In genomic region chr14:23120405-23121251, GRCh38 we compare ENCODE assay signal across 1 cellular context.
TF ChIP-seq lines count a peak whose summit lies in the region.

No MANE protein-coding gene starts in this region.

TF ChIP-seq in K562, 482 proteins besides CTCF, POLR2A, EP300 and RAD21 (continued from another document and continues in another):
- TF ChIP-seq TCF7 (IDR thresholded peaks at IDR 0.05; ENCODE audit: borderline replicate concordance) (no peak), FOS (IDR thresholded peaks at IDR 0.05; ENCODE audit: extremely low read depth, insufficient read length) (no peak), ETV5 (CRISPR knock-in tag; IDR thresholded peaks at IDR 0.05; ENCODE audit: low read depth) (no peak), ZBTB8A (IDR thresholded peaks at IDR 0.05; ENCODE audit: partially characterized antibody) (no peak), FOSL1 (tag; conservative IDR thresholded peaks at IDR 0.05) (peak; percentile 38; the same call in 1 of the 2 replicates), ZNF695 (CRISPR knock-in tag; IDR thresholded peaks at IDR 0.05) (no peak), ZNF217 (CRISPR knock-in tag; IDR thresholded peaks at IDR 0.05) (no peak), ZFP91 (CRISPR knock-in tag; IDR thresholded peaks at IDR 0.05) (no peak), BHLHE40 (IDR thresholded peaks at IDR 0.05; ENCODE audit: low read length) (no peak; the same call in 1 of the 2 replicates), STAT6 (CRISPR knock-in tag; IDR thresholded peaks at IDR 0.05) (no peak), HNRNPLL (IDR thresholded peaks at IDR 0.05; ENCODE audit: low read depth, low read length, poor library complexity, severe bottlenecking) (no peak), HDAC8 (tag; IDR thresholded peaks at IDR 0.05) (no peak), HSF4 (CRISPR knock-in tag; IDR thresholded peaks at IDR 0.05; ENCODE audit: borderline replicate concordance) (no peak), ZNF311 (CRISPR knock-in tag; IDR thresholded peaks at IDR 0.05) (no peak), TBP (optimal IDR thresholded peaks at IDR 0.05; ENCODE audit: low read depth, low read length) (peak; percentile 33), STAT5B (CRISPR knock-in tag; IDR thresholded peaks at IDR 0.05) (no peak), ILK (tag; IDR thresholded peaks at IDR 0.05; ENCODE audit: borderline replicate concordance, low read depth) (no peak), SUPT5H (IDR thresholded peaks at IDR 0.05) (no peak), POLR2B (IDR thresholded peaks at IDR 0.05; ENCODE audit: low read depth, partially characterized antibody) (no peak), XRCC4 (IDR thresholded peaks at IDR 0.05; ENCODE audit: extremely low read depth, insufficient read depth, insufficient read length) (no peak), NEUROD1 (IDR thresholded peaks at IDR 0.05; ENCODE audit: borderline replicate concordance, low read depth, low read length, partially characterized antibody) (peak; percentile 31), ZNF239 (CRISPR knock-in tag; IDR thresholded peaks at IDR 0.05) (no peak), CEBPG (CRISPR knock-in tag; IDR thresholded peaks at IDR 0.05) (no peak; the same call in 1 of the 2 replicates), CEBPG (tag; conservative IDR thresholded peaks at IDR 0.05 in 1 of 2, IDR thresholded peaks at IDR 0.05 in 1 of 2) (no peak), CBFA2T2 (conservative IDR thresholded peaks at IDR 0.05) (peak; percentile 95), DNMT1 (IDR thresholded peaks at IDR 0.05) (no peak), GABPA (tag; conservative IDR thresholded peaks at IDR 0.05; ENCODE audit: low read depth) (no peak), FOXM1 (IDR thresholded peaks at IDR 0.05; ENCODE audit: low read depth) (peak; percentile 78), FOXM1 (CRISPR knock-in tag; IDR thresholded peaks at IDR 0.05; ENCODE audit: low read depth) (no peak), RBM25 (IDR thresholded peaks at IDR 0.05; ENCODE audit: low read depth, low read length, severe bottlenecking) (no peak), E2F4 (CRISPR knock-in tag; IDR thresholded peaks at IDR 0.05; ENCODE audit: low read depth) (no peak), TAF9B (IDR thresholded peaks at IDR 0.05; ENCODE audit: partially characterized antibody) (no peak), YY1 (IDR thresholded peaks at IDR 0.05; ENCODE audit: borderline replicate concordance in 1 of 3, control insufficient read depth in 1 of 3, extremely low read depth in 1 of 3, insufficient read depth in 3 of 3, insufficient read length in 1 of 3, insufficient replicate concordance in 2 of 3, low read depth in 1 of 3, low read length in 2 of 3) (peak in 2 of 3 experiments; percentile 25 to 71), ZBTB17 (CRISPR knock-in tag; IDR thresholded peaks at IDR 0.05) (no peak), PHF21A (IDR thresholded peaks at IDR 0.05; ENCODE audit: borderline replicate concordance, low read depth) (no peak), NR2C1 (IDR thresholded peaks at IDR 0.05) (peak; percentile 45; the same call in 1 of the 2 replicates), NR2C1 (tag; IDR thresholded peaks at IDR 0.05) (peak; percentile 38; the same call in 1 of the 2 replicates), ZNF133 (CRISPR knock-in tag; IDR thresholded peaks at IDR 0.05) (no peak), RBM22 (IDR thresholded peaks at IDR 0.05; ENCODE audit: low read depth, low read length, poor library complexity, severe bottlenecking) (no peak), USF2 (CRISPR knock-in tag; IDR thresholded peaks at IDR 0.05) (no peak), BMI1 (IDR thresholded peaks at IDR 0.05; ENCODE audit: low read length) (no peak), MCM2 (IDR thresholded peaks at IDR 0.05; ENCODE audit: low read depth) (no peak), MTA2 (IDR thresholded peaks at IDR 0.05; ENCODE audit: low read depth) (peak; percentile 84), MCM7 (IDR thresholded peaks at IDR 0.05) (no peak), NKRF (IDR thresholded peaks at IDR 0.05; ENCODE audit: borderline replicate concordance) (no peak), KLF10 (CRISPR knock-in tag; IDR thresholded peaks at IDR 0.05) (no peak), ZNF609 (CRISPR knock-in tag; IDR thresholded peaks at IDR 0.05; ENCODE audit: borderline replicate concordance) (peak; percentile 74; the same call in 1 of the 2 replicates), TAF15 (IDR thresholded peaks at IDR 0.05; ENCODE audit: low read depth, low read length) (no peak), MYC (IDR thresholded peaks at IDR 0.05; ENCODE audit: low read depth, low read length) (peak; percentile 64), MYC (CRISPR knock-in tag; IDR thresholded peaks at IDR 0.05; ENCODE audit: borderline replicate concordance, low read depth) (no peak), NR1H2 (CRISPR knock-in tag; IDR thresholded peaks at IDR 0.05) (no peak), AFF1 (IDR thresholded peaks at IDR 0.05; ENCODE audit: low read depth in 1 of 2, partially characterized antibody in 2 of 2) (peak in 1 of 2 experiments; percentile 35)
